8 cellular contexts compared by ENCODE assay signal in genomic region chr2:134917219-134917957, GRCh38. TPM values are rescaled to one million over a fixed set of nuclear protein-coding genes. Genes with fewer than 3 reads are reported as not detected.
DNase-seq lines count a peak whose midpoint lies in the region; ATAC-seq, FAIRE-seq and TF ChIP-seq lines count a peak whose summit lies in the region.

No MANE protein-coding gene starts in this region.

- H3K4me1 ChIP-seq in OCI-LY7 (ENCODE audit: insufficient read depth, low read length, poor library complexity, severe bottlenecking), result peaks cover 23% of the 10 kb centered on the region
- peaks cover 22% of the 10 kb centered on the region for H3K4me1 ChIP-seq in testis

- H3K9me3 ChIP-seq in OCI-LY7 (ENCODE audit: low read length) (0 out of 2 replicates have a peak, but pooled peaks cover 6% of the 10 kb centered on the region), testis (no peaks in the 10 kb centered on the region)

- peak overlapping the region; percentile 84 for H3K4me3 Mint-ChIP-seq in memory B cell

- H3K27ac ChIP-seq in OCI-LY7 (ENCODE audit: low read depth, low read length, poor library complexity, severe bottlenecking) (peak overlapping the region; percentile 90), testis (peak overlapping the region; percentile 98)

- peak overlapping the region; percentile 93 for H3K4me3 ChIP-seq in OCI-LY7 (ENCODE audit: low read depth, low read length, poor library complexity, severe bottlenecking)
- H3K4me3 ChIP-seq in bronchial epithelial cell (ENCODE audit: low read depth, low read length), result peak overlapping the region; percentile 92
- H3K4me3 ChIP-seq in testis, result peak overlapping the region; percentile 79 to 97

- peak; percentile 5 for ATAC-seq in GM18511 (IDR thresholded peaks at IDR 0.05; ENCODE audit: unreplicated experiment)
- no peak for ATAC-seq in memory B cell (ENCODE audit: low read depth)

- H3K27me3 ChIP-seq in bronchial epithelial cell (ENCODE audit: control insufficient read depth, insufficient read depth, low read length) (no peaks in the 10 kb centered on the region), testis (no peaks in the 10 kb centered on the region)

- no TSS peak for BruUV-seq in OCI-LY7 (replicated peaks; lab: Mats Ljungman, UMichigan)

- intact Hi-C loops in OCI-LY7 (cut with micrococcal nuclease; ENCODE audit: unreplicated experiment) (loop anchor here (5.0 kb wide), 1 partner anchor 800 kb away; no protein-coding TSS in a partner anchor), testis (cut with DNase I; ENCODE audit: low total_unique reads) (no loop called here)

- H4K20me1 ChIP-seq in OCI-LY7 (ENCODE audit: insufficient read depth, low read length), result peaks cover 27% of the 10 kb centered on the region

- peak overlapping the region; percentile 81 for H3K4me2 ChIP-seq in OCI-LY7 (ENCODE audit: low read length)

- H3K9me3 Mint-ChIP-seq in memory B cell, result no peaks in the 10 kb centered on the region

- no peak for TF ChIP-seq CTCF in OCI-LY7 (conservative IDR thresholded peaks at IDR 0.05; ENCODE audit: low read length)
- no peak for TF ChIP-seq CTCF in bronchial epithelial cell (IDR thresholded peaks at IDR 0.05; ENCODE audit: insufficient read depth, low read length, severe bottlenecking)
- no peak for TF ChIP-seq CTCF in testis (IDR thresholded peaks at IDR 0.05)

- H3K36me3 Mint-ChIP-seq in memory B cell, result peaks cover 4% of the 10 kb centered on the region

- H3K27ac Mint-ChIP-seq in memory B cell, result peak overlapping the region; percentile 94

- peak overlapping the region; percentile 75 for H2AFZ ChIP-seq in OCI-LY7 (ENCODE audit: low read length)

- H3K27me3 Mint-ChIP-seq in memory B cell, result no peaks in the 10 kb centered on the region

- H3K4me1 Mint-ChIP-seq in memory B cell, result peaks cover 5% of the 10 kb centered on the region

- whole genome bisulfite sequencing in testis, 2 donors, result 21 to 22% methylated on average over 18 of the region's 18 CpGs

- H3K36me3 ChIP-seq in OCI-LY7 (ENCODE audit: insufficient read depth, low read length) (peaks cover 33% of the 10 kb centered on the region), bronchial epithelial cell (ENCODE audit: control insufficient read depth, insufficient read depth, low read length) (no peaks in the 10 kb centered on the region), testis (ENCODE audit: low read depth, missing control alignments) (no peaks in the 10 kb centered on the region)

- no peak for FAIRE-seq in bronchial epithelial cell (lab: Jason Lieb, UNC)
- no peak for FAIRE-seq in frontal cortex (lab: Jason Lieb, UNC)

- TF ChIP-seq POLR2A in testis (IDR thresholded peaks at IDR 0.05), result no peak

- peaks cover 44% of the 10 kb centered on the region for H3K79me2 ChIP-seq in OCI-LY7 (ENCODE audit: insufficient read depth, low read depth, low read length)

- POLR2A ChIA-PET in OCI-LY7 (lab: Charles Lee), result interaction anchor here (0.9 to 1.7 kb wide), 4 partner anchors 12 to 457 kb away, joined by 3 to 8 read pairs (median 4); no protein-coding TSS in a partner anchor

- no peaks in the 10 kb centered on the region for H3K9me2 ChIP-seq in OCI-LY7 (ENCODE audit: insufficient read depth, low read length)

- CTCF ChIA-PET in OCI-LY7 (lab: Charles Lee; ENCODE audit: unreplicated experiment), result no interaction called here

- DNase-seq in OCI-LY7 (ENCODE audit: low spot score), result peak; percentile 31
- DNase-seq in bronchial epithelial cell (ENCODE audit: low read depth), result no peak
- peak; percentile 3 to 11 for DNase-seq in memory B cell (ENCODE audit: low spot score in 2 of 2)
- DNase-seq in testis, result peak; percentile 33
- DNase-seq in SHP77 (lab: John Stamatoyannopoulos, UW), result no peak
- DNase-seq in GF-D8 (lab: John Stamatoyannopoulos, UW), result no peak
- no peak for DNase-seq in frontal cortex (ENCODE audit: low spot score in 2 of 2)

RNA-seq across cellular contexts. Expression of gene CCNT2, which starts 1.2 kb away (rescaled TPM):
- total RNA-seq in OCI-LY7 (2014; rRNA removed; shearing (Covaris generic)), result 17.7 and 32.8 TPM in 2 replicates
- total RNA-seq in OCI-LY7 (2022), result 43.7 and 45.1 TPM in 2 replicates
- total RNA-seq in bronchial epithelial cell, result 24.0 and 24.3 TPM in 2 replicates
- 10 to 100 TPM; 49.3 to 52.8 TPM for total RNA-seq in testis
- polyA plus RNA-seq in testis (ENCODE audit: insufficient read depth, low read depth, low replicate concordance), result 28.2 TPM
- 66.0 TPM for total RNA-seq in frontal cortex

Comparison
In these comparisons a context has a peak if more than half of its experiments do, and no peak if none do; other contexts are left out.
1. DNase-seq: peak in OCI-LY7 (single experiment), memory B cell (2 of 2) and testis (single experiment); none in bronchial epithelial cell (single experiment), SHP77 (0 of 2), GF-D8 (single experiment) and frontal cortex (0 of 2).
2. Peak in every context shown above with its lines, with median percentiles within 50 percentile points of each other: H3K4me3 ChIP-seq.